In the genomic region with DNA sequence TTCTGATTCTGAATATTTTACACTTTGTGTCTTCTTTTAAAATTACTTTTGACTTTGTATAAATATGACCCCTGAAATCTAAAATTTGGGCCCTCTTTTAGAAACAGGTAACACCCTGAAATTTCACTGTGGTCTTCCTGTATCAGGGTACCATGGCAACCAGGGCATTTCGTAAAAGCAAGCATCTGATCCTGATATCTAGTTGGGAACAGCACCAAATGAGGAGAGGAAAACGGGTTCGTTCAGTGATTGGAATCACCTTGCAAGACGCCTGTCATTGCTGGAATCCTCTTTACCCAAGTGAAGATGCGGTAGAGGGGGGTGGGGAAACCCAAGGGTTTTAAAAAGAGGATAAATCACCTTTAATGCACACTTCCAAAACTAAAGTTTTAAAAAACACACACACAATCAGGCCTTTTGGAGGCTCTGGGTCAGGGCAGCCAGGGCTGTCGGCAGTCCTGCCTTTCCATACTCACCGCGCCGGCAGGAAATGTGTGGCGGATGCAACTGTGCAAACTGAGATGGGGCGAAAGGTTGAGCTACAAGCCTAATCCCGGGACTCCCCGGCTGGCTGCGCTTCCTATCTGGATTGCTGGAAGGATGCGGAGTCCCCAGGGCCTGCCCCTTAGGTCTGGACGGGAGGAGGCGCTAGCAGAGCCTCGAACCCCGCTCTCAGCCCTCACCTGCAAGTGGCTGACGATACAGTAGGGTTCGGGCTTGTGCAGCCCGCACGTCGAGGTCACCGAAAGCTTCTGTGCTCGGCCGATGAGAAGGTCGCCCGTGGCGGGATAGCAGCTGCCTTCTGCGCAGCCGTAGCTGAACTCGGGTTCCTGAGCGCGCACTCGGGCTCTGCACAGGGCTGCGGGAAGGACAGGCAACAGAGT, we compare ENCODE assay signal across 8 cellular contexts. TPM values are rescaled to one million over a fixed set of nuclear protein-coding genes. Genes with fewer than 3 reads are reported as not detected.
DNase-seq lines count a peak whose midpoint lies in the region; ATAC-seq and TF ChIP-seq lines count a peak whose summit lies in the region.

No MANE protein-coding gene starts in this region.

- H3K9me3 ChIP-seq in BE2C (no peaks in the 10 kb centered on the region), lower lobe of right lung (no peaks in the 10 kb centered on the region), transverse colon (no peaks in the 10 kb centered on the region)

- H3K27ac ChIP-seq in lower lobe of right lung (peak overlapping the region; percentile 82), transverse colon (peak overlapping the region; percentile 85 to 91 (median 88))

- in situ Hi-C loops in transverse colon (cut with MboI; ENCODE audit: low pct_ligation_motif_present in 1 of 4, low pct_unique_long_range_greater_than_20kb in 1 of 4, low sequenced_read_pairs in 3 of 4): no loop called here

- H3K4me1 ChIP-seq in BE2C (peaks cover 9% of the 10 kb centered on the region), lower lobe of right lung (peaks cover 50% of the 10 kb centered on the region), transverse colon (peaks cover 16 to 64% (median 55%) of the 10 kb centered on the region in 4 donors)

- H3K4me3 ChIP-seq in BE2C (ENCODE audit: low read depth, low read length) (peak overlapping the region; percentile 93), lower lobe of right lung (peak overlapping the region; percentile 69), transverse colon (peak overlapping the region; percentile 50 to 77 (median 67))

- peak; percentile 53 for TF ChIP-seq CTCF in BE2C (IDR thresholded peaks at IDR 0.05; ENCODE audit: low read depth, low read length)
- TF ChIP-seq CTCF in lower lobe of right lung (IDR thresholded peaks at IDR 0.05): no peak
- no peak for TF ChIP-seq CTCF in transverse colon (IDR thresholded peaks at IDR 0.05)

- intact Hi-C loops in lower lobe of right lung (cut with DNase I): no loop called here
- intact Hi-C loops in transverse colon (cut with DNase I; ENCODE audit: low total_unique reads): loop anchor here (5.0 to 10.0 kb wide), 3 partner anchors 66 to 144 kb away; no protein-coding TSS in a partner anchor

- peak; percentile 78 for DNase-seq in BE2C
- peak; percentile 64 for DNase-seq in NCI-H2227 (lab: John Stamatoyannopoulos, UW; ENCODE audit: unreplicated experiment)
- peak; percentile 10 for DNase-seq in cortex of kidney (lab: John Stamatoyannopoulos, UW)
- peak; percentile 51 for DNase-seq in lower lobe of right lung
- DNase-seq in transverse colon: peak; percentile 67
- DNase-seq in Ammon's horn (ENCODE audit: low spot score): no peak
- DNase-seq in central memory CD4-positive, alpha-beta T cell: no peak

- WGBS in transverse colon (ENCODE audit: low coverage in 1 of 2), 2 donors: 9 to 20% methylated on average over 8 to 36 of the region's 37 CpGs

- H3K36me3 ChIP-seq in BE2C: peaks cover 56% of the 10 kb centered on the region
- H3K36me3 ChIP-seq in lower lobe of right lung: no peaks in the 10 kb centered on the region
- H3K36me3 ChIP-seq in transverse colon: no peaks in the 10 kb centered on the region

- no peak for TF ChIP-seq POLR2A in transverse colon (IDR thresholded peaks at IDR 0.05)

- no peaks in the 10 kb centered on the region for H3K27me3 ChIP-seq in BE2C
- H3K27me3 ChIP-seq in lower lobe of right lung (ENCODE audit: low read depth): peaks cover 34% of the 10 kb centered on the region
- peaks cover 14% of the 10 kb centered on the region for H3K27me3 ChIP-seq in transverse colon

- no peak for TF ChIP-seq EP300 in transverse colon (IDR thresholded peaks at IDR 0.05; ENCODE audit: low read depth)

- ATAC-seq in lower lobe of right lung (peak; percentile 37 to 41), GM19463 (IDR thresholded peaks at IDR 0.05; ENCODE audit: unreplicated experiment) (no peak)

RNA-seq across cellular contexts. Expression of gene LAMB1, which starts 1.8 kb away (rescaled TPM):
- polyA plus RNA-seq in BE2C (2012; ENCODE audit: insufficient read depth, insufficient read length, low read depth): 74.8 TPM
- 104 TPM for total RNA-seq in lower lobe of right lung
- total RNA-seq in transverse colon: 100 to 1,000 TPM in 2 of 4 donors, 10 to 100 TPM in 2; 54.2 to 119 (median 90.3) TPM

Comparison
In these comparisons a context has a peak if more than half of its experiments do, and no peak if none do; other contexts are left out.
1. DNase-seq: peak in BE2C (single experiment), NCI-H2227 (single experiment), cortex of kidney (single experiment), lower lobe of right lung (single experiment) and transverse colon (single experiment); none in Ammon's horn (single experiment) and central memory CD4-positive, alpha-beta T cell (single experiment).
2. Peak in every context shown above with its lines, with median percentiles within 50 percentile points of each other: H3K4me3 ChIP-seq.